16 cellular contexts compared by ENCODE assay signal in the genomic region with DNA sequence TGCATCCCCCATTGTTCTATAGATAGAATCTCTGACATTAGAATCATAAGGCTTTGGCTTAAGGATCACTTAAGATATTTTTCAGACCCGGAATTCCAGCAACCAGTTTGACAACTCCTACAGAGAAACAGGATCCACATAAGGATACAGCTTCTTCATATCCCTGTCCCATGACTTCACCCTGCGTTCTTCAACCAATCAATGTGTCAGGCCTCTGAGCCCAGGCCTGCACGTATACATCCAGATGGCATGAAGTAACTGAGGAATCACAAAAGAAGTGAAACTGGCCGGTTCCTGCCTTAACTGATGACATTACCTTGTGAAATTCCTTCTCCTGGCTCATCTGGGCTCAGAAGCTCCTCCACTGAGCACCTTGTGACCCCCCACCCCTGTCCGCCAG.
DNase-seq lines count a peak whose midpoint lies in the region; ATAC-seq and TF ChIP-seq lines count a peak whose summit lies in the region.
"Had no signal": no experiment of that assay in that cellular context is flagged by ENCODE, and none has a peak within 500 bp of the region (broad histone marks: within the 10 kb centered on the region; RNA-seq: fewer than 3 reads in every experiment).

No MANE protein-coding gene starts in this region.

- H3K27ac ChIP-seq in breast epithelium (peak overlapping the region; percentile 48), mammary epithelial cell (ENCODE audit: insufficient read depth, low read depth, low read length) (no peak overlapping the region), foreskin keratinocyte (no peak overlapping the region), trophoblast cell (ENCODE audit: low read depth, low read length) (peak overlapping the region; percentile 90)
- H3K27ac ChIP-seq: 22Rv1, BLaER1 had no signal

- peaks cover 57% of the 10 kb centered on the region for H3K4me1 Mint-ChIP-seq in WTC11

- H3K36me3 ChIP-seq in breast epithelium (no peaks in the 10 kb centered on the region), mammary epithelial cell (ENCODE audit: insufficient read depth, low read length) (no peaks in the 10 kb centered on the region), trophoblast cell (ENCODE audit: control insufficient read depth in 1 of 2, insufficient read depth in 2 of 2, low read length in 2 of 2) (no peaks in the 10 kb centered on the region)
- H3K36me3 ChIP-seq: BLaER1 had no signal

- H3K4me3 Mint-ChIP-seq in WTC11 = no peak overlapping the region
- H3K4me3 Mint-ChIP-seq: CD8-positive, alpha-beta T cell had no signal

- no peak overlapping the region for H3K23ac ChIP-seq in trophoblast cell (ENCODE audit: low read length)

- peak overlapping the region; percentile 45 for H2BK12ac ChIP-seq in trophoblast cell (ENCODE audit: low read length)

- in situ Hi-C loops in mammary epithelial cell (cut with MboI; ENCODE audit: low sequenced_read_pairs in 2 of 2) = no loop called here

- CTCF ChIA-PET in mammary epithelial cell (lab: Charles Lee; ENCODE audit: low non-redundant PET) = no interaction called here
- CTCF ChIA-PET in WTC11 (lab: Charles Lee) = interaction anchor here (0.7 to 1.1 kb wide), 4 partner anchors 9 to 131 kb away, joined by 3 to 5 read pairs (median 4); no protein-coding TSS in a partner anchor

- H3K4me2 ChIP-seq in mammary epithelial cell (ENCODE audit: insufficient read depth, low read depth, low read length) (no peak overlapping the region), trophoblast cell (ENCODE audit: low read length) (no peak overlapping the region)
- H3K4me2 ChIP-seq: BLaER1 had no signal

- H3K14ac ChIP-seq in trophoblast cell (ENCODE audit: low read length) = peak overlapping the region; percentile 61

- H3K4me3 ChIP-seq in breast epithelium (no peak overlapping the region), mammary epithelial cell (replicated peaks in 1 of 3; ENCODE audit: insufficient read depth in 1 of 3, low read depth in 2 of 3, low read length in 3 of 3) (no peak overlapping the region), trophoblast cell (ENCODE audit: low read depth, low read length) (no peak overlapping the region)
- H3K4me3 ChIP-seq: BLaER1, K562 had no signal

- H3K4me1 ChIP-seq in breast epithelium (no peaks in the 10 kb centered on the region), mammary epithelial cell (ENCODE audit: insufficient read depth, low read length) (no peaks in the 10 kb centered on the region), foreskin keratinocyte (no peaks in the 10 kb centered on the region), trophoblast cell (ENCODE audit: control insufficient read depth in 1 of 2, insufficient read depth in 2 of 2, low read length in 2 of 2) (peaks cover 14 to 17% of the 10 kb centered on the region in 2 experiments)
- H3K4me1 ChIP-seq: BLaER1 had no signal

- dilution Hi-C loops in mammary epithelial cell (cut with HindIII; ENCODE audit: low sequenced_read_pairs) = no loop called here

- H4K8ac ChIP-seq in trophoblast cell (ENCODE audit: low read depth, low read length) = peak overlapping the region; percentile 48

- peak overlapping the region; percentile 91 for H2BK5ac ChIP-seq in trophoblast cell (ENCODE audit: low read depth, low read length, poor library complexity)

- H3K27me3 Mint-ChIP-seq in WTC11 (ENCODE audit: low read depth) = no peaks in the 10 kb centered on the region; the same call in 1 of the 2 replicates

- H3K4ac ChIP-seq in trophoblast cell (ENCODE audit: low read depth, low read length) = no peak overlapping the region

- no peak for ATAC-seq in WTC11
- ATAC-seq in foreskin keratinocyte = peak; percentile 53
- ATAC-seq in GM21717 (IDR thresholded peaks at IDR 0.05; ENCODE audit: unreplicated experiment) = no peak
- ATAC-seq: CD8-positive, alpha-beta T cell had no signal

- intact Hi-C loops in breast epithelium (cut with DNase I; ENCODE audit: low total_unique reads) = no loop called here
- intact Hi-C loops in mammary epithelial cell (cut with micrococcal nuclease) = no loop called here
- intact Hi-C loops in posterior vena cava (cut with DNase I) = no loop called here

- H3K27ac Mint-ChIP-seq in WTC11 = peak overlapping the region; percentile 93
- H3K27ac Mint-ChIP-seq: CD8-positive, alpha-beta T cell had no signal

- H3K9ac ChIP-seq in mammary epithelial cell (ENCODE audit: insufficient read depth, low read length) (no peak overlapping the region), trophoblast cell (ENCODE audit: low read length) (no peak overlapping the region)
- H3K9ac ChIP-seq: BLaER1 had no signal

- H4K20me1 ChIP-seq in mammary epithelial cell (ENCODE audit: insufficient read depth, low read length) = no peaks in the 10 kb centered on the region
- H4K20me1 ChIP-seq: BLaER1 had no signal

- no peak for TF ChIP-seq CTCF in breast epithelium (IDR thresholded peaks at IDR 0.05)
- no peak for TF ChIP-seq CTCF in mammary epithelial cell (conservative IDR thresholded peaks at IDR 0.05 in 1 of 2, IDR thresholded peaks at IDR 0.05 in 1 of 2; ENCODE audit: extremely low read depth in 1 of 2, insufficient read depth in 1 of 2, low read depth in 1 of 2, low read length in 2 of 2)
- TF ChIP-seq CTCF in WTC11 (IDR thresholded peaks at IDR 0.05) = no peak
- no peak for TF ChIP-seq CTCF in foreskin keratinocyte (conservative IDR thresholded peaks at IDR 0.05)

- H2AK5ac ChIP-seq in trophoblast cell (ENCODE audit: low read length) = no peak overlapping the region

- H3K79me2 ChIP-seq in mammary epithelial cell (ENCODE audit: insufficient read depth, low read length) (no peaks in the 10 kb centered on the region), trophoblast cell (ENCODE audit: control insufficient read depth, insufficient read depth, low read length, poor library complexity) (no peaks in the 10 kb centered on the region)

- H3K27me3 ChIP-seq in breast epithelium (no peaks in the 10 kb centered on the region), mammary epithelial cell (ENCODE audit: insufficient read depth, low read length) (no peaks in the 10 kb centered on the region), foreskin keratinocyte (no peaks in the 10 kb centered on the region), trophoblast cell (ENCODE audit: insufficient read depth, low read length) (no peaks in the 10 kb centered on the region)
- H3K27me3 ChIP-seq: BLaER1 had no signal

- peak overlapping the region; percentile 93 for H2BK120ac ChIP-seq in trophoblast cell (ENCODE audit: insufficient read depth, low read length, poor library complexity)

- H3K9me3 Mint-ChIP-seq in WTC11 = peaks cover 22% of the 10 kb centered on the region
- H3K9me3 Mint-ChIP-seq: CD8-positive, alpha-beta T cell had no signal

- no peak for DNase-seq in breast epithelium (ENCODE audit: low spot score in 2 of 2)
- DNase-seq in mammary epithelial cell = no peak
- no peak for DNase-seq in WTC11 (ENCODE audit: low spot score)
- DNase-seq in foreskin keratinocyte = peak; percentile 40 to 77
- peak; percentile 95 to 97 for DNase-seq in trophoblast cell
- no peak for DNase-seq in posterior vena cava (ENCODE audit: low spot score)
- no peak for DNase-seq in foreskin melanocyte
- DNase-seq: Calu3; CD8-positive, alpha-beta T cell; DMS79 treated with DMSO at 0.1 percent for 48 hours; HCEC 1CT; IMR-90 had no signal

- no peak overlapping the region for H4K12ac ChIP-seq in trophoblast cell (ENCODE audit: low read depth, low read length)

- no peak for TF ChIP-seq POLR2A in breast epithelium (IDR thresholded peaks at IDR 0.05)

- POLR2A ChIA-PET in WTC11 (lab: Charles Lee) = interaction anchor here (0.6 to 1.1 kb wide), 2 partner anchors 98 to 132 kb away, joined by 3 to 4 read pairs; no protein-coding TSS in a partner anchor

- 68% methylated on average over 5 of the region's 5 CpGs for WGBS in mammary epithelial cell (ENCODE audit: low coverage, missing lambda C conversion rate)
- WGBS in trophoblast cell (ENCODE audit: extremely low coverage, insufficient coverage, insufficient read length) = no CpG with 5 or more reads among the region's 5 CpGs

- BruUV-seq in mammary epithelial cell (replicated peaks; lab: Mats Ljungman, UMichigan) = no TSS peak

- H3K36me3 Mint-ChIP-seq in WTC11 = peaks cover 23% of the 10 kb centered on the region
- H3K36me3 Mint-ChIP-seq: CD8-positive, alpha-beta T cell had no signal

- no peaks in the 10 kb centered on the region for H3K9me3 ChIP-seq in breast epithelium
- no peaks in the 10 kb centered on the region for H3K9me3 ChIP-seq in mammary epithelial cell (replicated peaks; ENCODE audit: insufficient read depth, low read length)
- H3K9me3 ChIP-seq in trophoblast cell (ENCODE audit: insufficient read depth, low read depth, low read length) = no peaks in the 10 kb centered on the region
- H3K9me3 ChIP-seq: BLaER1 had no signal

- H3K79me1 ChIP-seq in trophoblast cell (ENCODE audit: low read length) = peaks cover 23% of the 10 kb centered on the region

- no peak overlapping the region for H3K18ac ChIP-seq in trophoblast cell (ENCODE audit: low read length)

- peak overlapping the region; percentile 93 for H4K91ac ChIP-seq in trophoblast cell (ENCODE audit: low read depth, low read length)

- no peak overlapping the region for H2AFZ ChIP-seq in mammary epithelial cell (ENCODE audit: low read depth, low read length)
- peak overlapping the region; percentile 50 for H2AFZ ChIP-seq in trophoblast cell (ENCODE audit: insufficient read depth, low read length, poor library complexity)

TF ChIP-seq in WTC11, 78 proteins besides CTCF, POLR2A, EP300 and RAD21 (continues in another document):
- no peak for TF ChIP-seq RORB (CRISPR knock-in tag; IDR thresholded peaks at IDR 0.05)
- TF ChIP-seq, protein P1, sequence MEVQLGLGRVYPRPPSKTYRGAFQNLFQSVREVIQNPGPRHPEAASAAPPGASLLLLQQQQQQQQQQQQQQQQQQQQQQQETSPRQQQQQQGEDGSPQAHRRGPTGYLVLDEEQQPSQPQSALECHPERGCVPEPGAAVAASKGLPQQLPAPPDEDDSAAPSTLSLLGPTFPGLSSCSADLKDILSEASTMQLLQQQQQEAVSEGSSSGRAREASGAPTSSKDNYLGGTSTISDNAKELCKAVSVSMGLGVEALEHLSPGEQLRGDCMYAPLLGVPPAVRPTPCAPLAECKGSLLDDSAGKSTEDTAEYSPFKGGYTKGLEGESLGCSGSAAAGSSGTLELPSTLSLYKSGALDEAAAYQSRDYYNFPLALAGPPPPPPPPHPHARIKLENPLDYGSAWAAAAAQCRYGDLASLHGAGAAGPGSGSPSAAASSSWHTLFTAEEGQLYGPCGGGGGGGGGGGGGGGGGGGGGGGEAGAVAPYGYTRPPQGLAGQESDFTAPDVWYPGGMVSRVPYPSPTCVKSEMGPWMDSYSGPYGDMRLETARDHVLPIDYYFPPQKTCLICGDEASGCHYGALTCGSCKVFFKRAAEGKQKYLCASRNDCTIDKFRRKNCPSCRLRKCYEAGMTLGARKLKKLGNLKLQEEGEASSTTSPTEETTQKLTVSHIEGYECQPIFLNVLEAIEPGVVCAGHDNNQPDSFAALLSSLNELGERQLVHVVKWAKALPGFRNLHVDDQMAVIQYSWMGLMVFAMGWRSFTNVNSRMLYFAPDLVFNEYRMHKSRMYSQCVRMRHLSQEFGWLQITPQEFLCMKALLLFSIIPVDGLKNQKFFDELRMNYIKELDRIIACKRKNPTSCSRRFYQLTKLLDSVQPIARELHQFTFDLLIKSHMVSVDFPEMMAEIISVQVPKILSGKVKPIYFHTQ (CRISPR knock-in tag; IDR thresholded peaks at IDR 0.05) = no peak

Comparison
In these comparisons a context has a peak if more than half of its experiments do, and no peak if none do; other contexts are left out.
1. H3K27ac ChIP-seq: peak in breast epithelium (2 of 2) and trophoblast cell (single experiment); none in mammary epithelial cell (single experiment) and foreskin keratinocyte (single experiment).
2. DNase-seq: peak in foreskin keratinocyte (2 of 2) and trophoblast cell (2 of 2); none in breast epithelium (0 of 2), mammary epithelial cell (single experiment), WTC11 (single experiment), posterior vena cava (single experiment) and foreskin melanocyte (single experiment).